ENCODE assay signal across 8 cellular contexts in genomic region chr12:48296586-48297396, GRCh38. TPM values are rescaled to one million over a fixed set of nuclear protein-coding genes. Genes with fewer than 3 reads are reported as not detected.
DNase-seq lines count a peak whose midpoint lies in the region; ATAC-seq and TF ChIP-seq lines count a peak whose summit lies in the region.

No MANE protein-coding gene starts in this region.

- H3K36me3 Mint-ChIP-seq in activated CD4-positive, alpha-beta memory T cell treated with anti-CD3 and anti-CD28 coated beads, Interleukin-2, amount 10 ng/mL, durations not matched to agents 7 days and 5 days (ENCODE audit: low read depth), result no peaks in the 10 kb centered on the region

- intact Hi-C loops in left lung (cut with DNase I), result no loop called here

- peak overlapping the region; percentile 47 to 48 for H3K4me3 ChIP-seq in left lung

- no peak overlapping the region for H3K27ac Mint-ChIP-seq in activated CD4-positive, alpha-beta memory T cell treated with anti-CD3 and anti-CD28 coated beads, Interleukin-2, amount 10 ng/mL, durations not matched to agents 7 days and 5 days

- H3K36me3 ChIP-seq in left lung, result no peaks in the 10 kb centered on the region

- peaks cover 12% of the 10 kb centered on the region for H3K27me3 Mint-ChIP-seq in activated CD4-positive, alpha-beta memory T cell treated with anti-CD3 and anti-CD28 coated beads, Interleukin-2, amount 10 ng/mL, durations not matched to agents 7 days and 5 days

- DNase-seq in Daoy (ENCODE audit: low read depth), result peak; percentile 90
- peak; percentile 88 for DNase-seq in HT-29 (ENCODE audit: low spot score)
- DNase-seq in activated CD4-positive, alpha-beta memory T cell treated with anti-CD3 and anti-CD28 coated beads, Interleukin-2, amount 10 ng/mL, durations not matched to agents 7 days and 5 days, result peak; percentile 41
- peak; percentile 3 for DNase-seq in effector CD8-positive, alpha-beta T cell (lab: John Stamatoyannopoulos, UW)
- DNase-seq in left lung, result peak; percentile 89 to 91
- peak; percentile 72 for DNase-seq in stimulated activated CD4-positive, alpha-beta T cell treated with anti-CD3 and anti-CD28 coated beads, Interleukin-15, amount 100 ng/mL, for 24 hours
- DNase-seq in NCI-H510A (lab: John Stamatoyannopoulos, UW), result no peak
- no peak for DNase-seq in NCI-H446 (lab: John Stamatoyannopoulos, UW)

- peaks cover 9% of the 10 kb centered on the region for H3K4me1 Mint-ChIP-seq in activated CD4-positive, alpha-beta memory T cell treated with anti-CD3 and anti-CD28 coated beads, Interleukin-2, amount 10 ng/mL, durations not matched to agents 7 days and 5 days

- no peaks in the 10 kb centered on the region for H3K9me3 Mint-ChIP-seq in activated CD4-positive, alpha-beta memory T cell treated with anti-CD3 and anti-CD28 coated beads, Interleukin-2, amount 10 ng/mL, durations not matched to agents 7 days and 5 days

- ATAC-seq in left lung, result peak; percentile 100

- H3K27me3 ChIP-seq in left lung, result peaks cover 0 to 4% of the 10 kb centered on the region in 2 donors

- peaks cover 0 to 3% of the 10 kb centered on the region in 2 donors for H3K4me1 ChIP-seq in left lung

- CTCF ChIA-PET in activated CD4-positive, alpha-beta memory T cell treated with anti-CD3 and anti-CD28 coated beads, Interleukin-2, amount 10 ng/mL, durations not matched to agents 7 days and 5 days (lab: Charles Lee), result no interaction called here

- H3K27ac ChIP-seq in left lung, result no peak overlapping the region

- H3K4me3 Mint-ChIP-seq in activated CD4-positive, alpha-beta memory T cell treated with anti-CD3 and anti-CD28 coated beads, Interleukin-2, amount 10 ng/mL, durations not matched to agents 7 days and 5 days, result peak overlapping the region; percentile 28

- H3K9me3 ChIP-seq in left lung, result no peaks in the 10 kb centered on the region

- POLR2A ChIA-PET in activated CD4-positive, alpha-beta memory T cell treated with anti-CD3 and anti-CD28 coated beads, Interleukin-2, amount 10 ng/mL, durations not matched to agents 7 days and 5 days (lab: Charles Lee), result no interaction called here

- TF ChIP-seq CTCF in left lung (IDR thresholded peaks at IDR 0.05), result no peak

RNA-seq across cellular contexts. Expression of gene ZNF641, which starts 53.9 kb away (rescaled TPM):
- 11.1 and 12.2 TPM in 2 replicates for total RNA-seq in Daoy (2014; rRNA removed; shearing (Covaris generic))
- 7.5 and 7.7 TPM in 2 replicates for total RNA-seq in HT-29 (2014; rRNA removed; shearing (Covaris generic))
- total RNA-seq in activated CD4-positive, alpha-beta memory T cell treated with anti-CD3 and anti-CD28 coated beads, Interleukin-2, amount 10 ng/mL, durations not matched to agents 7 days and 5 days, result 10 to 100 TPM; 16.4 to 16.9 TPM
- total RNA-seq in left lung, result 10 to 100 TPM; 17.5 to 20.8 TPM

Comparison
In these comparisons a context has a peak if more than half of its experiments do, and no peak if none do; other contexts are left out.
1. DNase-seq: peak in Daoy (single experiment), HT-29 (single experiment), activated CD4-positive, alpha-beta memory T cell treated with anti-CD3 and anti-CD28 coated beads, Interleukin-2, amount 10 ng/mL, durations not matched to agents 7 days and 5 days (single experiment), effector CD8-positive, alpha-beta T cell (single experiment), left lung (2 of 2) and stimulated activated CD4-positive, alpha-beta T cell treated with anti-CD3 and anti-CD28 coated beads, Interleukin-15, amount 100 ng/mL, for 24 hours (single experiment); none in NCI-H510A (single experiment) and NCI-H446 (0 of 2).